ENCODE assay signal across 9 cellular contexts in genomic region chr5:115541586-115541985, GRCh38. TPM values are rescaled to one million over a fixed set of nuclear protein-coding genes. Genes with fewer than 3 reads are reported as not detected.
DNase-seq lines count a peak whose midpoint lies in the region; ATAC-seq and TF ChIP-seq lines count a peak whose summit lies in the region.
"Had no signal": no experiment of that assay in that cellular context is flagged by ENCODE, and none has a peak within 500 bp of the region (broad histone marks: within the 10 kb centered on the region; RNA-seq: fewer than 3 reads in every experiment).

No MANE protein-coding gene starts in this region.

- WGBS in right cardiac atrium, result 24% methylated on average over 2 of the region's 2 CpGs

- H3K27me3 Mint-ChIP-seq in activated B cell treated with CpG ODN at 0.5 μM for 24 hours, result no peaks in the 10 kb centered on the region
- no peaks in the 10 kb centered on the region for H3K27me3 Mint-ChIP-seq in stimulated activated naive B cell treated with anti-CD40 and anti-IgM and Interleukin-4, amounts not matched to agents 10 μg/mL and 1 μg/mL and 100 μg/mL, for 72 hours

- H3K27me3 ChIP-seq in right cardiac atrium (ENCODE audit: control insufficient read depth, insufficient read depth), result no peaks in the 10 kb centered on the region
- H3K27me3 ChIP-seq: thyroid gland had no signal

- peak overlapping the region; percentile 72 for H3K4me3 ChIP-seq in right cardiac atrium (ENCODE audit: low read length)

- intact Hi-C loops in activated B cell treated with CpG ODN at 0.5 μM for 24 hours (cut with micrococcal nuclease) (loop anchor here (10.0 kb wide), 1 partner anchor 1033 kb away; the partner anchor contains the start of gene SEMA6A), right cardiac atrium (cut with DNase I) (loop anchor here in 2 of 4 donors (5.0 to 10.0 kb wide), 3 partner anchors 114 to 164 kb away; no protein-coding TSS in a partner anchor)

- peaks cover 78% of the 10 kb centered on the region for H3K4me1 Mint-ChIP-seq in activated B cell treated with CpG ODN at 0.5 μM for 24 hours
- peaks cover 32 to 69% of the 10 kb centered on the region in 2 donors for H3K4me1 Mint-ChIP-seq in stimulated activated naive B cell treated with anti-CD40 and anti-IgM and Interleukin-4, amounts not matched to agents 10 μg/mL and 1 μg/mL and 100 μg/mL, for 72 hours

- TF ChIP-seq POLR2A in GM18505 (IDR thresholded peaks at IDR 0.05; ENCODE audit: borderline replicate concordance, extremely low read depth, insufficient read depth, insufficient read length), result no peak

- CTCF ChIA-PET in activated B cell treated with CpG ODN at 0.5 μM for 24 hours (lab: Charles Lee), result no interaction called here

- ATAC-seq in activated B cell treated with CpG ODN at 0.5 μM for 24 hours (ENCODE audit: low read depth), result no peak
- no peak for ATAC-seq in right cardiac atrium
- ATAC-seq in stimulated activated naive B cell treated with anti-CD40 and anti-IgM and Interleukin-4, amounts not matched to agents 10 μg/mL and 1 μg/mL and 100 μg/mL, for 72 hours (replicated peaks), result no peak
- ATAC-seq in GM18505 (IDR thresholded peaks at IDR 0.05; ENCODE audit: unreplicated experiment), result no peak

- no peaks in the 10 kb centered on the region for H3K9me3 Mint-ChIP-seq in activated B cell treated with CpG ODN at 0.5 μM for 24 hours
- peaks cover 0 to 3% of the 10 kb centered on the region in 2 donors for H3K9me3 Mint-ChIP-seq in stimulated activated naive B cell treated with anti-CD40 and anti-IgM and Interleukin-4, amounts not matched to agents 10 μg/mL and 1 μg/mL and 100 μg/mL, for 72 hours

- in situ Hi-C loops in KBM-7 (cut with MboI; ENCODE audit: low pct_unique_long_range_greater_than_20kb, low sequenced_read_pairs), result no loop called here

- peak overlapping the region; percentile 98 for H3K4me3 Mint-ChIP-seq in activated B cell treated with CpG ODN at 0.5 μM for 24 hours
- H3K4me3 Mint-ChIP-seq in stimulated activated naive B cell treated with anti-CD40 and anti-IgM and Interleukin-4, amounts not matched to agents 10 μg/mL and 1 μg/mL and 100 μg/mL, for 72 hours, result peak overlapping the region; percentile 60 to 97

- no peak for TF ChIP-seq CTCF in activated B cell treated with CpG ODN at 0.5 μM for 24 hours (IDR thresholded peaks at IDR 0.05)

- peaks cover 5% of the 10 kb centered on the region for H3K4me1 ChIP-seq in right cardiac atrium (ENCODE audit: control insufficient read depth, insufficient read depth, low read length)

- no peak overlapping the region for H3K27ac Mint-ChIP-seq in activated B cell treated with CpG ODN at 0.5 μM for 24 hours
- no peak overlapping the region for H3K27ac Mint-ChIP-seq in stimulated activated naive B cell treated with anti-CD40 and anti-IgM and Interleukin-4, amounts not matched to agents 10 μg/mL and 1 μg/mL and 100 μg/mL, for 72 hours

- DNase-seq in NCI-H526 (lab: John Stamatoyannopoulos, UW) (peak; percentile 7 to 21), NCI-H526 treated with DMSO at 0.1 percent for 48 hours (lab: John Stamatoyannopoulos, UW) (no peak), activated B cell treated with CpG ODN at 0.5 μM for 24 hours (no peak), right cardiac atrium (no peak), KBM-7 (no peak), cerebellar cortex (ENCODE audit: low spot score) (no peak)
- DNase-seq in stimulated activated naive B cell treated with anti-CD40 and anti-IgM and Interleukin-4, amounts not matched to agents 10 μg/mL and 1 μg/mL and 100 μg/mL, for 72 hours, result no peak
- DNase-seq: thyroid gland had no signal

- H3K36me3 Mint-ChIP-seq in activated B cell treated with CpG ODN at 0.5 μM for 24 hours (ENCODE audit: low read depth), result peaks cover 68% of the 10 kb centered on the region
- peaks cover 35 to 69% of the 10 kb centered on the region in 2 donors for H3K36me3 Mint-ChIP-seq in stimulated activated naive B cell treated with anti-CD40 and anti-IgM and Interleukin-4, amounts not matched to agents 10 μg/mL and 1 μg/mL and 100 μg/mL, for 72 hours

- H3K9me3 ChIP-seq in right cardiac atrium (ENCODE audit: control insufficient read depth, low read length), result no peaks in the 10 kb centered on the region
- H3K9me3 ChIP-seq: thyroid gland had no signal

- POLR2A ChIA-PET in activated B cell treated with CpG ODN at 0.5 μM for 24 hours (lab: Charles Lee), result no interaction called here

- no peak overlapping the region for H3K27ac ChIP-seq in right cardiac atrium (ENCODE audit: low read length)

RNA-seq across cellular contexts. Expression of gene FEM1C, which starts 3.0 kb away (rescaled TPM):
- 19.1 and 19.8 TPM in 2 replicates for total RNA-seq in activated B cell treated with CpG ODN at 0.5 μM for 24 hours
- total RNA-seq in right cardiac atrium, result 10 to 100 TPM; 19.3 to 29.5 (median 22.1) TPM
- polyA plus RNA-seq in right cardiac atrium, result 8.4 TPM

Comparison
In these comparisons a context has a peak if more than half of its experiments do, and no peak if none do; other contexts are left out.
1. DNase-seq: peak in NCI-H526 (2 of 2); none in NCI-H526 treated with DMSO at 0.1 percent for 48 hours (single experiment), activated B cell treated with CpG ODN at 0.5 μM for 24 hours (single experiment), right cardiac atrium (0 of 3), stimulated activated naive B cell treated with anti-CD40 and anti-IgM and Interleukin-4, amounts not matched to agents 10 μg/mL and 1 μg/mL and 100 μg/mL, for 72 hours (single experiment), KBM-7 (single experiment) and cerebellar cortex (single experiment).